In the genomic region with DNA sequence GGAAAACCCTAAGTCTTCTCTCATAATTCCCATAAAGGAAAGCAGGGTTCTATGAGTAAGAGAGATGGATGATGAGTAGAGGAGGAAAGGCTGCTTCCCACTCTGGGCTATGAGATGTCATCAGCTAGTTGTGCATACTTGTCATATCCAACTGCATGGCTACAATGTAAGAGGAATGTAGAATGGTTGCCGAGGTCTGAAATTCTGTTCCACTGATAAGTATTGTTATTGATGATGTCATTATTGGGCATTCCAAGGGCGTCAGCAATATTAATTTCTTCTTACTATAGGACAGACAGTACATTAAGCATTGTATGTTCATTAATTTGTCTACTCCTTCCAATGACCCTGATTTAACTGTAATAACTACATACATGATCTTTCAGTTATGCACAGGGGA, we compare ENCODE assay signal across 18 cellular contexts.
"Had no signal": no experiment of that assay in that cellular context is flagged by ENCODE, and none has a peak within 500 bp of the region (broad histone marks: within the 10 kb centered on the region; RNA-seq: fewer than 3 reads in every experiment).

No MANE protein-coding gene starts in this region.

- H3K36me3 ChIP-seq: esophagus muscularis mucosa, heart left ventricle, left lung, lower lobe of right lung had no signal

- H3K27me3 Mint-ChIP-seq: naive B cell had no signal

- H3K4me3 Mint-ChIP-seq: mesothelial cell of epicardium, naive B cell had no signal

- ATAC-seq: foreskin keratinocyte, gastroesophageal sphincter, heart left ventricle, left cardiac atrium, left lung, left ventricle myocardium superior, lower lobe of right lung, mucosa of descending colon had no signal

- H3K27ac Mint-ChIP-seq: mesothelial cell of epicardium had no signal

- H3K4me3 ChIP-seq: coronary artery, dorsolateral prefrontal cortex, esophagus muscularis mucosa, gastroesophageal sphincter, heart left ventricle, left lung, lower lobe of right lung, mucosa of descending colon had no signal

- H3K27me3 ChIP-seq: dorsolateral prefrontal cortex, esophagus muscularis mucosa, foreskin keratinocyte, gastroesophageal sphincter, heart left ventricle, left lung had no signal

- H3K27ac ChIP-seq: coronary artery, dorsolateral prefrontal cortex, esophagus muscularis mucosa, foreskin keratinocyte, gastroesophageal sphincter, heart left ventricle, left lung, lower lobe of right lung had no signal

- H3K4me1 ChIP-seq: foreskin keratinocyte, gastroesophageal sphincter, left lung, lower lobe of right lung had no signal

- DNase-seq: dermis blood vessel endothelial cell; dorsolateral prefrontal cortex; effector CD4-positive, alpha-beta T cell; effector memory CD4-positive, alpha-beta T cell; foreskin keratinocyte; heart left ventricle; hippocampal formation; left cardiac atrium; left lung; left ventricle myocardium superior; lower lobe of right lung; mesenchymal stem cell; mucosa of descending colon; naive B cell had no signal
